17 cellular contexts compared by ENCODE assay signal in the genomic region with DNA sequence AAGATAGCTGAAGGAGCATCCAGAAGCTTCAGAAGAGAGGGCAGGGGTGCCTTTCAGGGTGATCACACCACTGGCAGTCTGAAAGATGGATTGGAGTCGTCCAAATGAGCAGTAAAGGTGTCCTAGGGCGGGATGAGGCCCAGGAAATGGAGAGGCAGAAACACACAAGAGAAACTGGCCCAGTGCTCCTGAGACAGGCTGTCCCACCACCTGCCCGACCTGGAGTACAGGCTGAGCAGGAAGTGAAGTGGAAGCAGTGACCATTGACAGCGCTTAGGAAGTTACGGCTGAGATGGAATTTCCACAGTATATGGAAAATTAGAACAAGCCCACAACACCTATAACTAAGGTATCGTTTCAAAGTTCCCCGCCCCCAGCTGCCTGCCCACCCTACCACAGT. TPM values are rescaled to one million over a fixed set of nuclear protein-coding genes. Genes with fewer than 3 reads are reported as not detected.
A peak's percentile ranks its signal among the peaks of the same experiment; 100 is the strongest.
DNase-seq lines count a peak whose midpoint lies in the region; ATAC-seq, FAIRE-seq and TF ChIP-seq lines count a peak whose summit lies in the region.
"Had no signal": no experiment of that assay in that cellular context is flagged by ENCODE, and none has a peak within 500 bp of the region (broad histone marks: within the 10 kb centered on the region; RNA-seq: fewer than 3 reads in every experiment).

No MANE protein-coding gene starts in this region.

- TF ChIP-seq RAD21 in HepG2 (CRISPR knock-in tag; IDR thresholded peaks at IDR 0.05): no peak

- no peaks in the 10 kb centered on the region for H3K9me3 ChIP-seq in HepG2 (ENCODE audit: low read length)
- H3K9me3 ChIP-seq: BE2C had no signal

- H3K27me3 ChIP-seq in HepG2 (ENCODE audit: control insufficient read depth in 1 of 2, insufficient read depth in 2 of 2, low read length in 2 of 2): no peaks in the 10 kb centered on the region
- H3K27me3 ChIP-seq: BE2C had no signal

- H3K9ac ChIP-seq in HepG2 (ENCODE audit: insufficient read depth, low read depth, low read length): no peak overlapping the region

- H3K4me1 Mint-ChIP-seq in activated naive CD8-positive, alpha-beta T cell treated with anti-CD3 and anti-CD28 coated beads for 36 hours: peaks cover 9% of the 10 kb centered on the region
- peaks cover 6% of the 10 kb centered on the region for H3K4me1 Mint-ChIP-seq in activated naive CD8-positive, alpha-beta T cell treated with anti-CD3 and anti-CD28 coated beads, Interleukin-2, amount 50 U/mL, for 24 hours
- H3K4me1 Mint-ChIP-seq in activated T-helper 17 cell treated with anti-CD3 and anti-CD28 coated beads, Interleukin-2, amount 50 U/mL, for 72 hours: peaks cover 6% of the 10 kb centered on the region
- H3K4me1 Mint-ChIP-seq: CD4-positive, alpha-beta memory T cell; H9 had no signal

- no peaks in the 10 kb centered on the region for H3K27me3 Mint-ChIP-seq in activated naive CD8-positive, alpha-beta T cell treated with anti-CD3 and anti-CD28 coated beads for 36 hours
- H3K27me3 Mint-ChIP-seq in activated naive CD8-positive, alpha-beta T cell treated with anti-CD3 and anti-CD28 coated beads, Interleukin-2, amount 50 U/mL, for 24 hours: no peaks in the 10 kb centered on the region
- no peaks in the 10 kb centered on the region for H3K27me3 Mint-ChIP-seq in activated T-helper 17 cell treated with anti-CD3 and anti-CD28 coated beads, Interleukin-2, amount 50 U/mL, for 72 hours
- H3K27me3 Mint-ChIP-seq: CD4-positive, alpha-beta memory T cell had no signal

- CTCF ChIA-PET in HepG2 (lab: Yijun Ruan, JAX; ENCODE audit: low intra/inter-chr PET ratio, low total read pairs): no interaction called here

- ATAC-seq in activated naive CD8-positive, alpha-beta T cell treated with anti-CD3 and anti-CD28 coated beads, Interleukin-2, amount 50 U/mL, for 24 hours: no peak
- ATAC-seq in activated T-helper 17 cell treated with anti-CD3 and anti-CD28 coated beads, Interleukin-2, amount 50 U/mL, for 72 hours (replicated peaks): no peak
- peak; percentile 14; the same call in 2 of the 3 replicates for ATAC-seq in HepG2

- no peak overlapping the region for H3K4me3 Mint-ChIP-seq in activated naive CD8-positive, alpha-beta T cell treated with anti-CD3 and anti-CD28 coated beads for 36 hours
- H3K4me3 Mint-ChIP-seq in activated naive CD8-positive, alpha-beta T cell treated with anti-CD3 and anti-CD28 coated beads, Interleukin-2, amount 50 U/mL, for 24 hours: no peak overlapping the region
- no peak overlapping the region for H3K4me3 Mint-ChIP-seq in activated T-helper 17 cell treated with anti-CD3 and anti-CD28 coated beads, Interleukin-2, amount 50 U/mL, for 72 hours
- H3K4me3 Mint-ChIP-seq: CD4-positive, alpha-beta memory T cell; H9 had no signal

- POLR2A ChIA-PET in HepG2 (lab: Yijun Ruan, JAX): no interaction called here

- no peak for TF ChIP-seq CTCF in HepG2 (CRISPR knock-in tag; IDR thresholded peaks at IDR 0.05)

- no peak overlapping the region for H3K4me3 ChIP-seq in HepG2 (replicated peaks in 1 of 3; ENCODE audit: insufficient read depth in 1 of 3, low read depth in 2 of 3, low read length in 3 of 3)

- H2AFZ ChIP-seq in HepG2 (ENCODE audit: low read length): no peak overlapping the region

- FAIRE-seq in HepG2 (lab: Jason Lieb, UNC): no peak
- FAIRE-seq: A204.1, GM12892 had no signal

- no peaks in the 10 kb centered on the region for H4K20me1 ChIP-seq in HepG2 (ENCODE audit: insufficient read depth, low read length)

- no TSS peak for BruUV-seq in HepG2 (replicated peaks; lab: Mats Ljungman, UMichigan)

- no peaks in the 10 kb centered on the region for H3K79me2 ChIP-seq in HepG2 (ENCODE audit: insufficient read depth, low read length)

- 64% methylated on average over 7 of the region's 7 CpGs for WGBS in HepG2 (ENCODE audit: low lambda C conversion rate)

- H3K4me1 ChIP-seq in HepG2 (ENCODE audit: insufficient read depth, low read length): peaks cover 13% of the 10 kb centered on the region
- H3K4me1 ChIP-seq: BE2C had no signal

- in situ Hi-C loops in HepG2 (cut with HindIII; ENCODE audit: extremely low pct_ligation_motif_present, low pct_unique_long_range_greater_than_20kb): loop anchor here (10.0 kb wide), 2 partner anchors 92 to 262 kb away; partner anchors contain the start of gene LMO1

- intact Hi-C loops in HepG2 (cut with micrococcal nuclease; ENCODE audit: unreplicated experiment): no loop called here

- no peak overlapping the region for H3K27ac ChIP-seq in HepG2 (ENCODE audit: extremely low read length, insufficient read depth, low read length)
- H3K27ac ChIP-seq: C4-2B had no signal

- H3K27ac Mint-ChIP-seq in activated naive CD8-positive, alpha-beta T cell treated with anti-CD3 and anti-CD28 coated beads for 36 hours: peak overlapping the region; percentile 73
- H3K27ac Mint-ChIP-seq in activated naive CD8-positive, alpha-beta T cell treated with anti-CD3 and anti-CD28 coated beads, Interleukin-2, amount 50 U/mL, for 24 hours: no peak overlapping the region
- peak overlapping the region; percentile 27 for H3K27ac Mint-ChIP-seq in activated T-helper 17 cell treated with anti-CD3 and anti-CD28 coated beads, Interleukin-2, amount 50 U/mL, for 72 hours
- H3K27ac Mint-ChIP-seq: H9 had no signal

- no peaks in the 10 kb centered on the region for H3K9me3 Mint-ChIP-seq in activated naive CD8-positive, alpha-beta T cell treated with anti-CD3 and anti-CD28 coated beads for 36 hours
- H3K9me3 Mint-ChIP-seq in activated naive CD8-positive, alpha-beta T cell treated with anti-CD3 and anti-CD28 coated beads, Interleukin-2, amount 50 U/mL, for 24 hours: no peaks in the 10 kb centered on the region
- no peaks in the 10 kb centered on the region for H3K9me3 Mint-ChIP-seq in activated T-helper 17 cell treated with anti-CD3 and anti-CD28 coated beads, Interleukin-2, amount 50 U/mL, for 72 hours
- H3K9me3 Mint-ChIP-seq: CD4-positive, alpha-beta memory T cell; H9 had no signal

- no peak for TF ChIP-seq POLR2A in HepG2 (IDR thresholded peaks at IDR 0.05; ENCODE audit: insufficient read depth in 1 of 2, low read depth in 2 of 2, low read length in 2 of 2)

- H3K36me3 ChIP-seq in HepG2 (replicated peaks in 1 of 2; ENCODE audit: control insufficient read depth in 1 of 2, insufficient read depth in 2 of 2, low read length in 2 of 2): peaks cover 3 to 6% of the 10 kb centered on the region in 2 experiments; a peak in 3 of 5 replicates
- H3K36me3 ChIP-seq: BE2C had no signal

- TF ChIP-seq EP300 in HepG2 (IDR thresholded peaks at IDR 0.05; ENCODE audit: low read depth in 2 of 2, low read length in 2 of 2): no peak
- no peak for TF ChIP-seq EP300 in HepG2 (CRISPR knock-in tag; IDR thresholded peaks at IDR 0.05; ENCODE audit: borderline replicate concordance)

- peaks cover 24% of the 10 kb centered on the region for H3K36me3 Mint-ChIP-seq in activated naive CD8-positive, alpha-beta T cell treated with anti-CD3 and anti-CD28 coated beads for 36 hours
- H3K36me3 Mint-ChIP-seq in activated naive CD8-positive, alpha-beta T cell treated with anti-CD3 and anti-CD28 coated beads, Interleukin-2, amount 50 U/mL, for 24 hours (ENCODE audit: low read depth): peaks cover 17% of the 10 kb centered on the region
- H3K36me3 Mint-ChIP-seq in activated T-helper 17 cell treated with anti-CD3 and anti-CD28 coated beads, Interleukin-2, amount 50 U/mL, for 72 hours (ENCODE audit: low read depth): peaks cover 26% of the 10 kb centered on the region

- H3K4me2 ChIP-seq in HepG2 (ENCODE audit: low read depth, low read length): no peak overlapping the region

- no peak for DNase-seq in activated naive CD8-positive, alpha-beta T cell treated with anti-CD3 and anti-CD28 coated beads for 36 hours
- no peak for DNase-seq in activated naive CD8-positive, alpha-beta T cell treated with anti-CD3 and anti-CD28 coated beads, Interleukin-2, amount 50 U/mL, for 24 hours
- no peak for DNase-seq in HepG2 (ENCODE audit: low spot score)
- no peak for DNase-seq in NK-92 treated with Interleukin-12 subunit alpha and Interleukin-12 subunit beta, amount 100 ng/mL, for 24 hours (lab: John Stamatoyannopoulos, UW)
- DNase-seq in occipital lobe (lab: John Stamatoyannopoulos, UW): no peak
- DNase-seq in activated CD4-positive, alpha-beta T cell treated with anti-CD3 and anti-CD28 coated beads, Interleukin-2, amount 50 U/mL, for 1 hour: no peak
- DNase-seq: BE2C; CD4-positive, alpha-beta memory T cell; DMS79 treated with DMSO at 0.1 percent for 48 hours; EL; GOT3; H9 had no signal

RNA-seq across cellular contexts. Expression of gene EIF3F, which starts 16.1 kb away (rescaled TPM):
- 100 to 1,000 TPM; 314 to 316 TPM for total RNA-seq in activated naive CD8-positive, alpha-beta T cell treated with anti-CD3 and anti-CD28 coated beads for 36 hours
- total RNA-seq in activated T-helper 17 cell treated with anti-CD3 and anti-CD28 coated beads, Interleukin-2, amount 50 U/mL, for 72 hours: 100 to 1,000 TPM; 320 to 342 TPM
- total RNA-seq in HepG2 (2016; rRNA removed; fragmentation: Illumina TruSeq; extraction: Trizol) (187 and 191 TPM in 2 replicates), occipital lobe (187 TPM)
- 151 and 167 TPM in 2 replicates for total RNA-seq in HepG2 (2016; cell fraction: cytosol; rRNA removed; fragmentation: Illumina TruSeq; extraction: Trizol; ENCODE audit: low read depth)
- total RNA-seq in HepG2 (2016; cell fraction: insoluble cytoplasmic fraction; rRNA removed; fragmentation: Illumina TruSeq; extraction: Trizol): 159 and 176 TPM in 2 replicates
- total RNA-seq in HepG2 (2016; cell fraction: membrane; rRNA removed; fragmentation: Illumina TruSeq; extraction: Trizol): 328 and 363 TPM in 2 replicates
- total RNA-seq in HepG2 (2016; cell fraction: nucleus; rRNA removed; fragmentation: Illumina TruSeq; extraction: Trizol): 86.8 and 101 TPM in 2 replicates
- polyA plus RNA-seq in HepG2 (2011; rRNA removed): 95.1 and 109 TPM in 2 replicates
- polyA plus RNA-seq in HepG2 (2011; cell fraction: cytosol; rRNA removed): 132 and 133 TPM in 2 replicates
- 154 and 206 TPM in 2 replicates for polyA plus RNA-seq in HepG2 (2011; cell fraction: nucleus; rRNA removed)
- 198 and 238 TPM in 2 replicates for polyA plus RNA-seq in HepG2 (2012)
- polyA plus RNA-seq in HepG2 (2016; cell fraction: cytosol; fragmentation: Illumina TruSeq; extraction: Trizol; ENCODE audit: low read depth): 208 and 251 TPM in 2 replicates
- polyA plus RNA-seq in HepG2 (2016; cell fraction: insoluble cytoplasmic fraction; fragmentation: Illumina TruSeq; extraction: Trizol; ENCODE audit: low read depth): 167 and 205 TPM in 2 replicates
- polyA plus RNA-seq in HepG2 (2016; cell fraction: membrane; fragmentation: Illumina TruSeq; extraction: Trizol; ENCODE audit: low read depth): 396 and 465 TPM in 2 replicates
- polyA plus RNA-seq in HepG2 (2016; cell fraction: nucleus; fragmentation: Illumina TruSeq; extraction: Trizol; ENCODE audit: insufficient read depth, low read depth): 135 and 154 TPM in 2 replicates
- 104 and 166 TPM in 2 replicates for polyA minus RNA-seq in HepG2 (2011; rRNA and poly(A)+ RNA removed; ENCODE audit: low replicate concordance)
- polyA minus RNA-seq in HepG2 (2011; cell fraction: cytosol; rRNA and poly(A)+ RNA removed): 106 and 122 TPM in 2 replicates
- 53.3 and 57.3 TPM in 2 replicates for polyA minus RNA-seq in HepG2 (2011; cell fraction: nucleus; rRNA and poly(A)+ RNA removed)

RNA-seq across cellular contexts. Expression of gene NLRP10, which starts 37.9 kb away (rescaled TPM):
- total RNA-seq in activated naive CD8-positive, alpha-beta T cell treated with anti-CD3 and anti-CD28 coated beads for 36 hours: not detected
- not detected for total RNA-seq in activated T-helper 17 cell treated with anti-CD3 and anti-CD28 coated beads, Interleukin-2, amount 50 U/mL, for 72 hours
- not detected in 2 replicates for total RNA-seq in HepG2 (2016; rRNA removed; fragmentation: Illumina TruSeq; extraction: Trizol)
- total RNA-seq in HepG2 (2016; cell fraction: cytosol; rRNA removed; fragmentation: Illumina TruSeq; extraction: Trizol; ENCODE audit: low read depth): not detected in 2 replicates
- not detected in 2 replicates for total RNA-seq in HepG2 (2016; cell fraction: insoluble cytoplasmic fraction; rRNA removed; fragmentation: Illumina TruSeq; extraction: Trizol)
- not detected in 2 replicates for total RNA-seq in HepG2 (2016; cell fraction: membrane; rRNA removed; fragmentation: Illumina TruSeq; extraction: Trizol)
- not detected in 2 replicates for total RNA-seq in HepG2 (2016; cell fraction: nucleus; rRNA removed; fragmentation: Illumina TruSeq; extraction: Trizol)
- polyA plus RNA-seq in HepG2 (2011; rRNA removed): not detected in 2 replicates
- polyA plus RNA-seq in HepG2 (2011; cell fraction: cytosol; rRNA removed): not detected in 2 replicates
- not detected in 2 replicates for polyA plus RNA-seq in HepG2 (2011; cell fraction: nucleus; rRNA removed)
- polyA plus RNA-seq in HepG2 (2012): not detected in 2 replicates
- not detected in 2 replicates for polyA plus RNA-seq in HepG2 (2016; cell fraction: cytosol; fragmentation: Illumina TruSeq; extraction: Trizol; ENCODE audit: low read depth)
- polyA plus RNA-seq in HepG2 (2016; cell fraction: insoluble cytoplasmic fraction; fragmentation: Illumina TruSeq; extraction: Trizol; ENCODE audit: low read depth): not detected in 2 replicates
- polyA plus RNA-seq in HepG2 (2016; cell fraction: membrane; fragmentation: Illumina TruSeq; extraction: Trizol; ENCODE audit: low read depth): not detected in 2 replicates
- polyA plus RNA-seq in HepG2 (2016; cell fraction: nucleus; fragmentation: Illumina TruSeq; extraction: Trizol; ENCODE audit: insufficient read depth, low read depth): not detected in 2 replicates
- 0.54 TPM in 1 of 2 replicates, not detected in the other for polyA minus RNA-seq in HepG2 (2011; rRNA and poly(A)+ RNA removed; ENCODE audit: low replicate concordance)
- polyA minus RNA-seq in HepG2 (2011; cell fraction: cytosol; rRNA and poly(A)+ RNA removed): not detected in 2 replicates
- polyA minus RNA-seq in HepG2 (2011; cell fraction: nucleus; rRNA and poly(A)+ RNA removed): not detected in 2 replicates
- not detected for total RNA-seq in occipital lobe
- total RNA-seq: CD4-positive, alpha-beta memory T cell; H9; HT-29 had no signal
- polyA plus RNA-seq: CD4-positive, alpha-beta memory T cell had no signal
